Comparison of ENCODE assay signal across 8 cellular contexts in the genomic region with DNA sequence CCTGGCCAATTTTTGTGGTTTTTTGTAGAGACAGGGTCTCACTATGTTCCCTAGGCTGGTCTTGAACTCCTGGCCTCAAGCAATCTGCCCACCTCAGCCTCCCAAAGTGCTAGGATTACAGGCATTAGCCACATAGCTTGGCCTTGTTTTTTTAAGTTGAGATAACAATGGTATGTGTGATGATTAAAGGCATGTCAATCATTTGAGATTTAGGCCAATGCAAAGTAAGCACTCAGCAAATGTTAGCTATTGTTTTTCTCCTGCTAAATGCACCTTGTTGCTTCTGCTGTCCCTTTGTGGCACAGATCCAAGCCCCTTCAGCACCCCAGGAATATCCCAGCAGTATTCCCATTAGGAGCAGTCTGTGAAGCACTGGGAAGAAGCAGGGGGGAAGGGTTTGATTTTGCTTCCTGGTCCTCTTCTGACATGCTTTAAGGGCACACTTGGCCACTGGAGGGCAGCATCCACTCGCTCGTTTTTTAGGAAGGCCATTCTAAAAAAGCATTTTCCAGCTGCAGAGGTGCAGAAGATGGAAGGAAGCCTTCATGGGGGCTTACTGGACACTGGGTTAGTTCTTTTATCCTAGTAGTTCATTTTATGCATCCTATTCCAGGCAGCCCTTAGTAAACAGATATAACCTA.
A peak's percentile ranks its signal among the peaks of the same experiment; 100 is the strongest.
DNase-seq lines count a peak whose midpoint lies in the region; ATAC-seq and TF ChIP-seq lines count a peak whose summit lies in the region.

No MANE protein-coding gene starts in this region.

- peak; percentile 83 for ATAC-seq in Panc1
- ATAC-seq in HG02571 (IDR thresholded peaks at IDR 0.05; ENCODE audit: unreplicated experiment), result no peak

- POLR2A ChIA-PET in Panc1 (lab: Charles Lee), result interaction anchor here (0.7 kb wide), 1 partner anchor 146 kb away, joined by 9 read pairs; no protein-coding TSS in a partner anchor

- BruUV-seq in Panc1 (replicated peaks; lab: Mats Ljungman, UMichigan), result no TSS peak

- H3K27me3 ChIP-seq in Panc1 (ENCODE audit: control insufficient read depth, insufficient read depth, low read length) (no peaks in the 10 kb centered on the region), neutrophil (no peaks in the 10 kb centered on the region), suprapubic skin (no peaks in the 10 kb centered on the region)

- CTCF ChIA-PET in Panc1 (lab: Charles Lee), result interaction anchor here (1.0 kb wide), 2 partner anchors 241 to 244 kb away, joined by 3 to 7 read pairs; no protein-coding TSS in a partner anchor

- in situ Hi-C loops in Panc1 (cut with HindIII; ENCODE audit: low pct_unique_long_range_greater_than_20kb, low sequenced_read_pairs), result no loop called here

- no peaks in the 10 kb centered on the region for H3K36me3 ChIP-seq in Panc1 (ENCODE audit: control insufficient read depth, insufficient read depth, low read length)
- H3K36me3 ChIP-seq in neutrophil, result peaks cover 6% of the 10 kb centered on the region
- H3K36me3 ChIP-seq in suprapubic skin, result no peaks in the 10 kb centered on the region

- peak; percentile 56 for DNase-seq in DMS153 treated with DMSO at 0.1 percent for 48 hours (lab: John Stamatoyannopoulos, UW; ENCODE audit: unreplicated experiment)
- peak; percentile 85 to 86 for DNase-seq in Kasumi-1 (lab: John Stamatoyannopoulos, UW)
- DNase-seq in Panc1 (ENCODE audit: low read depth, low spot score), result peak; percentile 48
- peak; percentile 83 to 84 for DNase-seq in activated T-cell treated with anti-CD3 and anti-CD28 coated beads, Interleukin-2, amount 50 U/mL, for 48 hours
- peak; percentile 88 for DNase-seq in fibroblast of pulmonary artery (ENCODE audit: low read depth)
- no peak for DNase-seq in suprapubic skin (ENCODE audit: low spot score in 2 of 2)

- 0% methylated on average over 2 of the region's 2 CpGs for WGBS in suprapubic skin

- H3K27ac ChIP-seq in Panc1 (ENCODE audit: low read length), result no peak overlapping the region
- no peak overlapping the region for H3K27ac ChIP-seq in neutrophil
- no peak overlapping the region for H3K27ac ChIP-seq in suprapubic skin

- TF ChIP-seq POLR2A in suprapubic skin (IDR thresholded peaks at IDR 0.05), result no peak

- TF ChIP-seq EP300 in suprapubic skin (IDR thresholded peaks at IDR 0.05), result no peak

- intact Hi-C loops in Panc1 (cut with micrococcal nuclease; ENCODE audit: unreplicated experiment), result loop anchor here (5.0 kb wide), 1 partner anchor 244 kb away; no protein-coding TSS in a partner anchor

- H3K4me3 ChIP-seq in Panc1 (ENCODE audit: low read depth in 2 of 2, low read length in 2 of 2) (no peak overlapping the region), fibroblast of pulmonary artery (replicated peaks; ENCODE audit: low read depth, low read length) (no peak overlapping the region), neutrophil (ENCODE audit: low read depth in 1 of 2, low read length in 1 of 2) (no peak overlapping the region), suprapubic skin (no peak overlapping the region)

- H3K9me3 ChIP-seq in Panc1 (ENCODE audit: control insufficient read depth, insufficient read depth, low read depth, low read length) (0 out of 2 replicates have a peak, but pooled peaks cover 3% of the 10 kb centered on the region), neutrophil (no peaks in the 10 kb centered on the region), suprapubic skin (no peaks in the 10 kb centered on the region)

- H3K4me1 ChIP-seq in Panc1 (ENCODE audit: control insufficient read depth, insufficient read depth, low read length) (no peaks in the 10 kb centered on the region), neutrophil (ENCODE audit: control insufficient read depth in 1 of 2, insufficient read depth in 1 of 2, low read depth in 1 of 2, low read length in 1 of 2) (peaks cover 0 to 1% of the 10 kb centered on the region in 2 experiments), suprapubic skin (no peaks in the 10 kb centered on the region)

- TF ChIP-seq CTCF in Panc1 (IDR thresholded peaks at IDR 0.05) (peak; percentile 80), fibroblast of pulmonary artery (IDR thresholded peaks at IDR 0.05; ENCODE audit: low read length, missing control alignments) (peak; percentile 81), neutrophil (IDR thresholded peaks at IDR 0.05) (peak; percentile 63), suprapubic skin (IDR thresholded peaks at IDR 0.05) (peak; percentile 32 to 63)

Comparison
In these comparisons a context has a peak if more than half of its experiments do, and no peak if none do; other contexts are left out.
1. DNase-seq: peak in DMS153 treated with DMSO at 0.1 percent for 48 hours (single experiment), Kasumi-1 (2 of 2), Panc1 (single experiment), activated T-cell treated with anti-CD3 and anti-CD28 coated beads, Interleukin-2, amount 50 U/mL, for 48 hours (2 of 2) and fibroblast of pulmonary artery (single experiment); none in suprapubic skin (0 of 2).
2. Peak in every context shown above with its lines, with median percentiles within 50 percentile points of each other: CTCF ChIP-seq.